Comparison of ENCODE assay signal across 16 cellular contexts in the genomic region with DNA sequence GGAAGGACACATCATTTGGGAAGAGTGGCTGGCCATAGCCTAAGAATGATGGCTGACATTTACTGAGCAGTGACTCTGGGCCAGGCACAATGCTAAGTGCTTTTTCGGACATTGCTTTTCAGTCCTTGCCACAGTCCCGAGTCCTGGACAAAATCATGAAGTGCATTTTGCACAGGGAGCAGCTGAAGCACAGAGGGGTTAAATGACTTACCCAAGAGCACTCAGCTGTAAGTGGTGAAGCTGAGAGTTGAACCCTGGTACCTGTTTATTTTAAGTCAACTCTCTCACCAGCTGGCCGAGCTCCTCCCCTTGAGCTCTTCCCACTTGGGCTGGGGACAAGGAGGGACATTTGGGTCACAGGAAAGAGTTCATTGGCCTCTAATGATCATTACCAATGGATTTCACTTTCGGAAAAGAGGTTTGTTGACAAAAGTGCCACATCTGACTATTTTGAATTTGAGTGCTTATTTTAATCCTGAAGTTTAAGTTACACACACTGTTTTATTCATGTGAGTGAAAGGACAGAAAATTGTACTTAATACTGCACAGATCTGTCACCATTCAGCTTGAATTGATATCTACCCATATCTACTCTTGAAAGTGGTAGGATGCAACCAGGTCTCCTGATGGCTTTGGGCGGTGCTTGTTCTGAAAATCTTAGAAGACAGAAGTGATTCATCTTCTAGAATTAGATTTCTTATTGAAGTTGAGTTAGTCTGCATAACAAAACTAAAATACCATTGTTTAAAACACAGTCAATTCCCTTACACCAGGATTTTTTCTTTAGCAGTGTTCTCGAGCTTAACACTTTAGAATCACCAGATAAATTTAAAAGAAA.
A peak's percentile ranks its signal among the peaks of the same experiment; 100 is the strongest.
DNase-seq lines count a peak whose midpoint lies in the region; ATAC-seq and TF ChIP-seq lines count a peak whose summit lies in the region.
"Had no signal": no experiment of that assay in that cellular context is flagged by ENCODE, and none has a peak within 500 bp of the region (broad histone marks: within the 10 kb centered on the region; RNA-seq: fewer than 3 reads in every experiment).

No MANE protein-coding gene starts in this region.

- H3K36me3 ChIP-seq in right atrium auricular region (no peaks in the 10 kb centered on the region), vagina (no peaks in the 10 kb centered on the region)
- no peaks in the 10 kb centered on the region for H3K36me3 ChIP-seq in naive thymus-derived CD4-positive, alpha-beta T cell (ENCODE audit: control insufficient read depth in 2 of 3, insufficient read depth in 3 of 3, low read length in 3 of 3)
- H3K36me3 ChIP-seq: gastrocnemius medialis had no signal

- TF ChIP-seq POLR2A in vagina (IDR thresholded peaks at IDR 0.05), result no peak

- H3K9me3 ChIP-seq in right atrium auricular region, result no peaks in the 10 kb centered on the region
- no peaks in the 10 kb centered on the region for H3K9me3 ChIP-seq in vagina
- H3K9me3 ChIP-seq in naive thymus-derived CD4-positive, alpha-beta T cell (ENCODE audit: control insufficient read depth in 2 of 3, low read length in 3 of 3), result no peaks in the 10 kb centered on the region
- H3K9me3 ChIP-seq: gastrocnemius medialis had no signal

- H3K4me3 Mint-ChIP-seq in progenitor cell of endocrine pancreas (ENCODE audit: low read depth), result peak overlapping the region; percentile 67
- H3K4me3 Mint-ChIP-seq in activated CD8-positive, alpha-beta T cell treated with anti-CD3 and anti-CD28 coated beads, Interleukin-2, amount 10 ng/mL, durations not matched to agents 7 days and 5 days, result no peak overlapping the region
- H3K4me3 Mint-ChIP-seq in naive thymus-derived CD4-positive, alpha-beta T cell, result no peak overlapping the region
- H3K4me3 Mint-ChIP-seq: activated CD4-positive, alpha-beta T cell treated with anti-CD3 and anti-CD28 coated beads, Interleukin-2, amount 10 ng/mL, durations not matched to agents 7 days and 5 days; naive B cell had no signal

- no peak for TF ChIP-seq CTCF in right atrium auricular region (IDR thresholded peaks at IDR 0.05)
- TF ChIP-seq CTCF in fibroblast of mammary gland (conservative IDR thresholded peaks at IDR 0.05; ENCODE audit: control insufficient read depth, insufficient read depth, low read depth, low read length), result no peak
- no peak for TF ChIP-seq CTCF in progenitor cell of endocrine pancreas (IDR thresholded peaks at IDR 0.05; ENCODE audit: unreplicated experiment)
- no peak for TF ChIP-seq CTCF in vagina (IDR thresholded peaks at IDR 0.05)

- H3K4me3 ChIP-seq in right atrium auricular region (no peak overlapping the region), fibroblast of mammary gland (ENCODE audit: control insufficient read depth, low read depth, low read length) (no peak overlapping the region), vagina (no peak overlapping the region)
- no peak overlapping the region for H3K4me3 ChIP-seq in naive thymus-derived CD4-positive, alpha-beta T cell (ENCODE audit: low read length)

- no peaks in the 10 kb centered on the region for H3K36me3 Mint-ChIP-seq in progenitor cell of endocrine pancreas (ENCODE audit: insufficient read depth)
- no peaks in the 10 kb centered on the region for H3K36me3 Mint-ChIP-seq in activated CD8-positive, alpha-beta T cell treated with anti-CD3 and anti-CD28 coated beads, Interleukin-2, amount 10 ng/mL, durations not matched to agents 7 days and 5 days (ENCODE audit: low read depth)
- H3K36me3 Mint-ChIP-seq in naive thymus-derived CD4-positive, alpha-beta T cell, result no peaks in the 10 kb centered on the region

- DNase-seq in right atrium auricular region (ENCODE audit: low spot score) (no peak), cardiac septum (ENCODE audit: low spot score) (no peak), fibroblast of mammary gland (ENCODE audit: low read depth) (peak; percentile 61), progenitor cell of endocrine pancreas (ENCODE audit: low spot score, unreplicated experiment) (no peak), vagina (ENCODE audit: extremely low spot score in 2 of 2) (no peak), NCI-H69 (lab: John Stamatoyannopoulos, UW) (no peak)
- no peak for DNase-seq in activated CD8-positive, alpha-beta T cell treated with anti-CD3 and anti-CD28 coated beads, Interleukin-2, amount 10 ng/mL, durations not matched to agents 7 days and 5 days
- DNase-seq in naive thymus-derived CD4-positive, alpha-beta T cell, result no peak
- DNase-seq: ACHN; activated CD4-positive, alpha-beta T cell treated with anti-CD3 and anti-CD28 coated beads, Interleukin-2, amount 10 ng/mL, durations not matched to agents 7 days and 5 days; amniotic stem cell; effector CD8-positive, alpha-beta T cell; naive B cell; stimulated activated naive CD4-positive, alpha-beta T cell treated with Interleukin-2 at 50 U/mL for 16 hours; T-helper 2 cell had no signal

- POLR2A ChIA-PET in activated CD8-positive, alpha-beta T cell treated with anti-CD3 and anti-CD28 coated beads, Interleukin-2, amount 10 ng/mL, durations not matched to agents 7 days and 5 days (lab: Charles Lee), result no interaction called here
- POLR2A ChIA-PET in naive thymus-derived CD4-positive, alpha-beta T cell (lab: Charles Lee), result no interaction called here

- H3K27ac Mint-ChIP-seq in progenitor cell of endocrine pancreas, result no peak overlapping the region
- H3K27ac Mint-ChIP-seq in activated CD8-positive, alpha-beta T cell treated with anti-CD3 and anti-CD28 coated beads, Interleukin-2, amount 10 ng/mL, durations not matched to agents 7 days and 5 days, result no peak overlapping the region
- no peak overlapping the region for H3K27ac Mint-ChIP-seq in naive thymus-derived CD4-positive, alpha-beta T cell
- H3K27ac Mint-ChIP-seq: activated CD4-positive, alpha-beta T cell treated with anti-CD3 and anti-CD28 coated beads, Interleukin-2, amount 10 ng/mL, durations not matched to agents 7 days and 5 days had no signal

- H3K27ac ChIP-seq in right atrium auricular region, result peak overlapping the region; percentile 4 to 64
- H3K27ac ChIP-seq in vagina, result peak overlapping the region; percentile 66
- no peak overlapping the region for H3K27ac ChIP-seq in naive thymus-derived CD4-positive, alpha-beta T cell (ENCODE audit: low read depth, low read length)

- peaks cover 45% of the 10 kb centered on the region for H3K4me1 Mint-ChIP-seq in progenitor cell of endocrine pancreas (ENCODE audit: low read depth)
- no peaks in the 10 kb centered on the region for H3K4me1 Mint-ChIP-seq in activated CD8-positive, alpha-beta T cell treated with anti-CD3 and anti-CD28 coated beads, Interleukin-2, amount 10 ng/mL, durations not matched to agents 7 days and 5 days (ENCODE audit: low read depth)
- H3K4me1 Mint-ChIP-seq in naive thymus-derived CD4-positive, alpha-beta T cell, result peaks cover 0 to 9% (median 5%) of the 10 kb centered on the region in 7 donors
- H3K4me1 Mint-ChIP-seq: activated CD4-positive, alpha-beta T cell treated with anti-CD3 and anti-CD28 coated beads, Interleukin-2, amount 10 ng/mL, durations not matched to agents 7 days and 5 days had no signal

- no peaks in the 10 kb centered on the region for H3K27me3 ChIP-seq in right atrium auricular region
- no peaks in the 10 kb centered on the region for H3K27me3 ChIP-seq in vagina
- no peaks in the 10 kb centered on the region for H3K27me3 ChIP-seq in naive thymus-derived CD4-positive, alpha-beta T cell (ENCODE audit: control insufficient read depth in 2 of 2, insufficient read depth in 2 of 2, low read length in 2 of 2)
- H3K27me3 ChIP-seq: gastrocnemius medialis had no signal

- peaks cover 3% of the 10 kb centered on the region for H3K9me3 Mint-ChIP-seq in progenitor cell of endocrine pancreas (ENCODE audit: low read depth)
- no peaks in the 10 kb centered on the region for H3K9me3 Mint-ChIP-seq in activated CD8-positive, alpha-beta T cell treated with anti-CD3 and anti-CD28 coated beads, Interleukin-2, amount 10 ng/mL, durations not matched to agents 7 days and 5 days (ENCODE audit: insufficient read depth)
- peaks cover 0 to 7% (median 0%) of the 10 kb centered on the region in 11 donors for H3K9me3 Mint-ChIP-seq in naive thymus-derived CD4-positive, alpha-beta T cell

- H3K4me1 ChIP-seq in right atrium auricular region, result peaks cover 0 to 33% of the 10 kb centered on the region in 2 donors
- peaks cover 36% of the 10 kb centered on the region for H3K4me1 ChIP-seq in vagina
- no peaks in the 10 kb centered on the region for H3K4me1 ChIP-seq in naive thymus-derived CD4-positive, alpha-beta T cell (ENCODE audit: control insufficient read depth in 2 of 2, insufficient read depth in 2 of 2, low read length in 2 of 2)

- ATAC-seq in activated CD8-positive, alpha-beta T cell treated with anti-CD3 and anti-CD28 coated beads, Interleukin-2, amount 10 ng/mL, durations not matched to agents 7 days and 5 days, result no peak
- ATAC-seq in naive thymus-derived CD4-positive, alpha-beta T cell, result no peak

- CTCF ChIA-PET in activated CD8-positive, alpha-beta T cell treated with anti-CD3 and anti-CD28 coated beads, Interleukin-2, amount 10 ng/mL, durations not matched to agents 7 days and 5 days (lab: Charles Lee), result no interaction called here
- CTCF ChIA-PET in naive thymus-derived CD4-positive, alpha-beta T cell (lab: Charles Lee), result no interaction called here

- H3K27me3 Mint-ChIP-seq in progenitor cell of endocrine pancreas, result peaks cover 7% of the 10 kb centered on the region
- no peaks in the 10 kb centered on the region for H3K27me3 Mint-ChIP-seq in activated CD8-positive, alpha-beta T cell treated with anti-CD3 and anti-CD28 coated beads, Interleukin-2, amount 10 ng/mL, durations not matched to agents 7 days and 5 days (ENCODE audit: low read depth)
- peaks cover 0 to 3% (median 0%) of the 10 kb centered on the region in 5 donors for H3K27me3 Mint-ChIP-seq in naive thymus-derived CD4-positive, alpha-beta T cell
- H3K27me3 Mint-ChIP-seq: activated CD4-positive, alpha-beta T cell treated with anti-CD3 and anti-CD28 coated beads, Interleukin-2, amount 10 ng/mL, durations not matched to agents 7 days and 5 days had no signal

- intact Hi-C loops in cardiac septum (cut with DNase I) (loop anchor here (10.0 kb wide), 1 partner anchor 291 kb away; the partner anchor contains the start of gene RYBP), vagina (cut with DNase I) (no loop called here)
- intact Hi-C loops in naive thymus-derived CD4-positive, alpha-beta T cell (cut with micrococcal nuclease), result no loop called here
